ENCODE assay signal across 38 cellular contexts in the genomic region with DNA sequence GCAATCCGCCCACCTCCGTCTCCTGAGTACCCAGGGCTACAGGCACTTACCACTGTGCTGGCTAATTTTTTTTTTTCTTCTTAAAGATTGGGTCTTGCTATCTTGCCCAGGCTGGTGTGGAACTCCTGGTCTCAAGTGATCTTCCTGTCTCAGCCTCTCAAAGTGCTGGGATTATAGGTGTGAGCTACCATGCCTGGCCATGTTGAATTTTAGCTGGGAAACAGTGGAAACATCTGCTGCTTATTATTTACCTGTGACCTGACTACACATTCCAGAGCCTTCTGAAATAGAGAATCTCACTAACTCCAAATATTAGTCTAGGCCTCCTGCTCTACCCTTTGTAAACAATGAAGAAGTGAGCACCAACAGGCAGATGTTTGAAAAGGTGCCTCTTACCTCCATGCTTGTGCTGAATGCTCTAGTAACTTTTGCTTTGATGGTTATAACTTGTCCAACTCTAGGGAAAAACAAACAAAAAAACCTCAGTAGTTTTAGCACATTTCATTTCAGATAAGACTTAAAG. TPM values are rescaled to one million over a fixed set of nuclear protein-coding genes. Genes with fewer than 3 reads are reported as not detected.
"Had no signal": no experiment of that assay in that cellular context is flagged by ENCODE, and none has a peak within 500 bp of the region (broad histone marks: within the 10 kb centered on the region; RNA-seq: fewer than 3 reads in every experiment).

No MANE protein-coding gene starts in this region.

- DNase-seq: activated B cell treated with CpG ODN at 0.5 μM for 24 hours; activated CD4-positive, alpha-beta T cell treated with anti-CD3 and anti-CD28 coated beads for 4 hours; activated CD4-positive, CD25-positive, alpha-beta regulatory T cell treated with anti-CD3 and anti-CD28 coated beads, Interleukin-2, amount 50 U/mL, for 72 hours; activated CD8-positive, alpha-beta T cell treated with anti-CD3 and anti-CD28 coated beads for 36 hours; activated gamma-delta T cell; activated naive CD4-positive, alpha-beta T cell treated with Interleukin-2 at 50 U/mL for 16 hours; activated naive CD8-positive, alpha-beta T cell treated with anti-CD3 and anti-CD28 coated beads, Interleukin-2, amount 10 ng/mL, durations not matched to agents 7 days and 5 days; activated T-cell treated with anti-CD3 and anti-CD28 coated beads, Interleukin-2, amount 50 U/mL, for 1 hour; amygdala; Karpas-422; NCI-H1092; NCI-H146; NCI-H187; NCI-H2029 treated with DMSO at 0.1 percent for 48 hours; NCI-H2107; NCI-H2171; NCI-H226; NCI-H446 treated with DMSO at 0.1 percent for 48 hours; NCI-H526; NCI-H748 treated with DMSO at 0.1 percent for 48 hours; NK-92 treated with Interleukin-12 subunit alpha and Interleukin-12 subunit beta, amount 100 ng/mL, for 24 hours; PC-3; Peyer's patch; RPMI8226; SHP77 treated with DMSO at 0.1 percent for 48 hours; SK-N-SH had no signal

- ATAC-seq: activated CD8-positive, alpha-beta T cell treated with anti-CD3 and anti-CD28 coated beads for 36 hours; PC-3 had no signal

- H3K9me3 ChIP-seq: ascending aorta, Peyer's patch, SJSA1, SK-N-SH had no signal

- H3K4me1 ChIP-seq: ascending aorta, Peyer's patch, SJSA1 had no signal

- H3K36me3 Mint-ChIP-seq: activated naive CD4-positive, alpha-beta T cell treated with anti-CD3 and anti-CD28 coated beads, Interleukin-2, amount 50 U/mL, for 24 hours had no signal

- H3K9ac ChIP-seq: SK-N-SH had no signal

- H3K27me3 ChIP-seq: ascending aorta, cardiac muscle cell, Peyer's patch, SJSA1 had no signal

- H3K4me2 ChIP-seq: SK-N-SH had no signal

- H3K4me3 Mint-ChIP-seq: activated B cell treated with CpG ODN at 0.5 μM for 24 hours; activated CD8-positive, alpha-beta T cell treated with anti-CD3 and anti-CD28 coated beads for 36 hours; activated naive CD4-positive, alpha-beta T cell treated with anti-CD3 and anti-CD28 coated beads, Interleukin-2, amount 50 U/mL, for 24 hours; activated naive CD8-positive, alpha-beta T cell treated with anti-CD3 and anti-CD28 coated beads, Interleukin-2, amount 10 ng/mL, durations not matched to agents 7 days and 5 days; central memory CD8-positive, alpha-beta T cell; T-helper 1 cell treated with Interleukin-12 subunit alpha and Interleukin-12 subunit beta and Interleukin-4 antibody, amounts not matched to agents 30 μg/mL and 1 μg/mL, for 36 hours; T-helper 2 cell treated with Interferon-gamma antibody and Interleukin-4, amounts not matched to agents 5 μg/mL and 100 μg/mL, for 36 hours had no signal

- H3K9me3 Mint-ChIP-seq: activated B cell treated with CpG ODN at 0.5 μM for 24 hours; activated CD8-positive, alpha-beta T cell treated with anti-CD3 and anti-CD28 coated beads for 36 hours; activated naive CD4-positive, alpha-beta T cell treated with anti-CD3 and anti-CD28 coated beads, Interleukin-2, amount 50 U/mL, for 24 hours; activated naive CD8-positive, alpha-beta T cell treated with anti-CD3 and anti-CD28 coated beads, Interleukin-2, amount 10 ng/mL, durations not matched to agents 7 days and 5 days; activated T-helper 2 cell treated with anti-CD3 and anti-CD28 coated beads, Interferon-gamma antibody, Interleukin-2, Interleukin-4, amounts not matched to agents 10 μg/mL and 5 μg/mL and 100 μg/mL, durations not matched to agents 14 hours and 24 hours and 36 hours; central memory CD8-positive, alpha-beta T cell; T-helper 1 cell treated with Interleukin-12 subunit alpha and Interleukin-12 subunit beta and Interleukin-4 antibody, amounts not matched to agents 30 μg/mL and 1 μg/mL, for 36 hours; T-helper 2 cell treated with Interferon-gamma antibody and Interleukin-4, amounts not matched to agents 5 μg/mL and 100 μg/mL, for 36 hours had no signal

- H3K36me3 ChIP-seq: ascending aorta, cardiac muscle cell, Peyer's patch, SJSA1 had no signal

- H3K27ac Mint-ChIP-seq: activated B cell treated with CpG ODN at 0.5 μM for 24 hours; activated CD8-positive, alpha-beta T cell treated with anti-CD3 and anti-CD28 coated beads for 36 hours; activated naive CD4-positive, alpha-beta T cell treated with anti-CD3 and anti-CD28 coated beads, Interleukin-2, amount 50 U/mL, for 24 hours; activated naive CD8-positive, alpha-beta T cell treated with anti-CD3 and anti-CD28 coated beads, Interleukin-2, amount 10 ng/mL, durations not matched to agents 7 days and 5 days; activated T-helper 2 cell treated with anti-CD3 and anti-CD28 coated beads, Interferon-gamma antibody, Interleukin-2, Interleukin-4, amounts not matched to agents 10 μg/mL and 5 μg/mL and 100 μg/mL, durations not matched to agents 14 hours and 24 hours and 36 hours; T-helper 1 cell treated with Interleukin-12 subunit alpha and Interleukin-12 subunit beta and Interleukin-4 antibody, amounts not matched to agents 30 μg/mL and 1 μg/mL, for 36 hours; T-helper 2 cell treated with Interferon-gamma antibody and Interleukin-4, amounts not matched to agents 5 μg/mL and 100 μg/mL, for 36 hours had no signal

- H3K27ac ChIP-seq: ascending aorta, cardiac muscle cell, Peyer's patch, SJSA1 had no signal

- H3K4me3 ChIP-seq: ascending aorta, cardiac muscle cell, Peyer's patch, SJSA1 had no signal

- H3K4me1 Mint-ChIP-seq: activated B cell treated with CpG ODN at 0.5 μM for 24 hours; activated naive CD4-positive, alpha-beta T cell treated with anti-CD3 and anti-CD28 coated beads, Interleukin-2, amount 50 U/mL, for 24 hours; central memory CD8-positive, alpha-beta T cell had no signal

RNA-seq across cellular contexts. Expression of gene ACOT12, which starts 22.5 kb away (rescaled TPM):
- total RNA-seq: activated B cell treated with CpG ODN at 0.5 μM for 24 hours; activated CD8-positive, alpha-beta memory T cell treated with anti-CD3 and anti-CD28 coated beads for 36 hours; activated CD8-positive, alpha-beta T cell treated with anti-CD3 and anti-CD28 coated beads for 36 hours; activated naive CD8-positive, alpha-beta T cell treated with anti-CD3 and anti-CD28 coated beads, Interleukin-2, amount 10 ng/mL, durations not matched to agents 7 days and 5 days; activated T-helper 2 cell treated with anti-CD3 and anti-CD28 coated beads, Interferon-gamma antibody, Interleukin-2, Interleukin-4, amounts not matched to agents 10 μg/mL and 5 μg/mL and 100 μg/mL, durations not matched to agents 14 hours and 24 hours and 36 hours; ascending aorta; cardiac muscle cell; chondrocyte; MCF 10A; PC-3; SJSA1 had no signal
- polyA plus RNA-seq: adipose tissue, cardiac muscle cell had no signal
